1 cellular context compared by ENCODE assay signal in genomic region chr10:102436312-102436711, GRCh38.
TF ChIP-seq lines count a peak whose summit lies in the region.

No MANE protein-coding gene starts in this region.

TF ChIP-seq in IMR-90, 13 proteins besides CTCF, POLR2A, EP300 and RAD21:
- TF ChIP-seq NFE2L2 (IDR thresholded peaks at IDR 0.05; ENCODE audit: low read depth, low read length) (no peak), CEBPB (IDR thresholded peaks at IDR 0.05; ENCODE audit: low read depth, low read length) (no peak), RCOR1 (IDR thresholded peaks at IDR 0.05; ENCODE audit: insufficient replicate concordance, low read length) (no peak), BHLHE40 (IDR thresholded peaks at IDR 0.05; ENCODE audit: low read depth, low read length) (no peak), MXI1 (IDR thresholded peaks at IDR 0.05; ENCODE audit: borderline replicate concordance, low read depth, low read length) (no peak), MAZ (IDR thresholded peaks at IDR 0.05; ENCODE audit: borderline replicate concordance, low read depth, low read length) (no peak), ELK1 (IDR thresholded peaks at IDR 0.05; ENCODE audit: borderline replicate concordance, low read depth, low read length) (no peak), RFX5 (IDR thresholded peaks at IDR 0.05; ENCODE audit: low read depth, low read length) (no peak), SMC3 (IDR thresholded peaks at IDR 0.05; ENCODE audit: low read depth, low read length) (no peak), CHD1 (IDR thresholded peaks at IDR 0.05; ENCODE audit: low read depth, low read length) (no peak), MAFK (IDR thresholded peaks at IDR 0.05; ENCODE audit: low read depth, low read length) (no peak), FOS (IDR thresholded peaks at IDR 0.05; ENCODE audit: low read depth, low read length) (no peak)
- TF ChIP-seq, protein P1, sequence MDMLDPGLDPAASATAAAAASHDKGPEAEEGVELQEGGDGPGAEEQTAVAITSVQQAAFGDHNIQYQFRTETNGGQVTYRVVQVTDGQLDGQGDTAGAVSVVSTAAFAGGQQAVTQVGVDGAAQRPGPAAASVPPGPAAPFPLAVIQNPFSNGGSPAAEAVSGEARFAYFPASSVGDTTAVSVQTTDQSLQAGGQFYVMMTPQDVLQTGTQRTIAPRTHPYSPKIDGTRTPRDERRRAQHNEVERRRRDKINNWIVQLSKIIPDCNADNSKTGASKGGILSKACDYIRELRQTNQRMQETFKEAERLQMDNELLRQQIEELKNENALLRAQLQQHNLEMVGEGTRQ (IDR thresholded peaks at IDR 0.05; ENCODE audit: low read depth, low read length), result no peak
